ENCODE assay signal across 8 cellular contexts in the genomic region with DNA sequence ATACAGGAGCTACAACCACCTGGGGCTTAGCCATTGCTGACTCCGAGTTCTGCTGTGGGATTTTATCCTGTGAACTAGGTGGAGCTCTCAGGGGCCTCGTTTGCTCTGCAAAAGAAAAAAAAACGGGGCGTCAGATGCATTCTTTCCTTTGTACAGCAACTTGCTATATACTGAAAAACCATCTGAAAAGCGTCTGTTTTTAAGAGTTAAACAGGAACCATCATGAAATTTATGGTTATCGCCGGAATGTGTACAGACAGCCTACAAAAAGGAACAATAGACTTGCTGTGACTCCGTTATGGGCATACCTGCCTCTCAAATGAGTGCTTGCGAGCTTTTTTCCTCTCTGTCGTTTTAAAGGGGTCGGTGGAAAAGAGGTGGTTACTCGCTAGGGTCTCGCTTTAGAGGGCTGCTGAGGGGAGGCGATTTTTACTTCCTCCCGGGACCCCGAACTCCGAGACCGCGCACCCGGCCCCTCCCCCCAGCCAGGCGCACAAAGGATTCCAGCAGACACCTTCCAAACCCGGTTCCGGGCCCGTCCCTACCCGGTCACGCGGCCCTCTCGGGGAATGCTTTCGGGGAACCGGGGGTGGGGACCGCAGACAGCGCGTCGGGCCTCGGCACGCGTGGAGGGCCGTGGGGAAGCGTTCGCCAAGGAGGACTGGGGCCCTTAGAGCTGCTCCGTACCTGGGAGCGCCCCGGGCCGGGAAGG. TPM values are rescaled to one million over a fixed set of nuclear protein-coding genes. Genes with fewer than 3 reads are reported as not detected.
DNase-seq lines count a peak whose midpoint lies in the region; ATAC-seq, FAIRE-seq and TF ChIP-seq lines count a peak whose summit lies in the region.

No MANE protein-coding gene starts in this region.

- H3K27ac ChIP-seq in HL-60 (replicated peaks) (peak overlapping the region; percentile 95), pancreas (peak overlapping the region; percentile 88 to 96 (median 94)), tibial artery (peak overlapping the region; percentile 94 to 97)

- FAIRE-seq in GM19239 (lab: Jason Lieb, UNC) (peak; percentile 78), pancreas (lab: Jason Lieb, UNC) (no peak)

- intact Hi-C loops in Right ventricle myocardium superior (cut with DNase I) = loop anchor here (5.0 kb wide), 1 partner anchor 46 kb away; the partner anchor contains the start of gene NNT
- intact Hi-C loops in pancreas (cut with DNase I) = no loop called here
- intact Hi-C loops in tibial artery (cut with DNase I; ENCODE audit: low total_unique reads) = loop anchor here (2.0 kb wide), 1 partner anchor 47 kb away; the partner anchor contains the start of gene NNT

- 0 to 1% methylated on average over 44 of the region's 44 CpGs for WGBS in pancreas, 2 donors

- H3K4me1 Mint-ChIP-seq in activated naive CD4-positive, alpha-beta T cell treated with anti-CD3 and anti-CD28 coated beads, Interleukin-2, amount 10 ng/mL, durations not matched to agents 7 days and 5 days = peaks cover 11% of the 10 kb centered on the region

- H3K4me3 ChIP-seq in AG09309 (ENCODE audit: control insufficient read depth, low read depth, low read length) (peak overlapping the region; percentile 89), HL-60 (replicated peaks; ENCODE audit: insufficient read depth, low read length) (peak overlapping the region; percentile 82), pancreas (peak overlapping the region; percentile 45 to 85 (median 80)), tibial artery (peak overlapping the region; percentile 69 to 92)

- H3K27me3 ChIP-seq in HL-60 (ENCODE audit: insufficient read depth, poor library complexity, severe bottlenecking) = no peaks in the 10 kb centered on the region
- no peaks in the 10 kb centered on the region for H3K27me3 ChIP-seq in pancreas
- no peaks in the 10 kb centered on the region for H3K27me3 ChIP-seq in tibial artery

- H3K36me3 ChIP-seq in pancreas (no peaks in the 10 kb centered on the region), tibial artery (peaks cover 0 to 16% (median 0%) of the 10 kb centered on the region in 3 donors)

- ATAC-seq in Right ventricle myocardium superior (ENCODE audit: poor library complexity) (peak; percentile 56), pancreas (peak in 3 of 4 donors; percentile 1 to 57 (median 56))

- H3K9me3 ChIP-seq in pancreas (no peaks in the 10 kb centered on the region), tibial artery (no peaks in the 10 kb centered on the region)

- H3K4me1 ChIP-seq in pancreas (peaks cover 14 to 28% (median 22%) of the 10 kb centered on the region in 3 donors), tibial artery (peaks cover 0 to 56% (median 24%) of the 10 kb centered on the region in 4 donors)

- H3K27ac Mint-ChIP-seq in activated naive CD4-positive, alpha-beta T cell treated with anti-CD3 and anti-CD28 coated beads, Interleukin-2, amount 10 ng/mL, durations not matched to agents 7 days and 5 days = peak overlapping the region; percentile 94

- H3K27me3 Mint-ChIP-seq in activated naive CD4-positive, alpha-beta T cell treated with anti-CD3 and anti-CD28 coated beads, Interleukin-2, amount 10 ng/mL, durations not matched to agents 7 days and 5 days = peaks cover 13% of the 10 kb centered on the region

- H3K36me3 Mint-ChIP-seq in activated naive CD4-positive, alpha-beta T cell treated with anti-CD3 and anti-CD28 coated beads, Interleukin-2, amount 10 ng/mL, durations not matched to agents 7 days and 5 days = peaks cover 7% of the 10 kb centered on the region

- TF ChIP-seq CTCF in AG09309 (IDR thresholded peaks at IDR 0.05; ENCODE audit: control insufficient read depth, insufficient read depth, low read depth, low read length, missing control alignments) (no peak), HL-60 (IDR thresholded peaks at IDR 0.05; ENCODE audit: insufficient read depth, low read length) (no peak), pancreas (IDR thresholded peaks at IDR 0.05) (no peak), tibial artery (IDR thresholded peaks at IDR 0.05) (no peak)

- no peaks in the 10 kb centered on the region for H3K9me3 Mint-ChIP-seq in activated naive CD4-positive, alpha-beta T cell treated with anti-CD3 and anti-CD28 coated beads, Interleukin-2, amount 10 ng/mL, durations not matched to agents 7 days and 5 days

- DNase-seq in AG09309 (ENCODE audit: low read depth) = no peak
- peak; percentile 14 for DNase-seq in GM19239 (ENCODE audit: insufficient read length, low spot score)
- DNase-seq in HL-60 (ENCODE audit: low read depth in 1 of 2, low spot score in 1 of 2) = peak; percentile 26 to 39
- peak; percentile 40 for DNase-seq in RKO (ENCODE audit: low spot score)
- peak; percentile 68 for DNase-seq in activated naive CD4-positive, alpha-beta T cell treated with anti-CD3 and anti-CD28 coated beads, Interleukin-2, amount 10 ng/mL, durations not matched to agents 7 days and 5 days
- peak; percentile 75 for DNase-seq in Right ventricle myocardium superior
- peak; percentile 29 to 81 (median 66) for DNase-seq in pancreas
- peak; percentile 42 to 74 for DNase-seq in tibial artery

- CTCF ChIA-PET in activated naive CD4-positive, alpha-beta T cell treated with anti-CD3 and anti-CD28 coated beads, Interleukin-2, amount 10 ng/mL, durations not matched to agents 7 days and 5 days (lab: Charles Lee) = interaction anchor here (0.8 to 1.5 kb wide), 3 partner anchors 72 to 647 kb away, joined by 3 read pairs; partner anchors contain the start of gene TMEM267

- H3K4me3 Mint-ChIP-seq in activated naive CD4-positive, alpha-beta T cell treated with anti-CD3 and anti-CD28 coated beads, Interleukin-2, amount 10 ng/mL, durations not matched to agents 7 days and 5 days = peak overlapping the region; percentile 87

RNA-seq across cellular contexts. Expression of gene PAIP1, which starts 0.8 kb away (rescaled TPM):
- total RNA-seq in Right ventricle myocardium superior (120 TPM), pancreas (10 to 100 TPM; 22.4 to 43.9 (median 30.6) TPM)
- 10 to 100 TPM; 22.9 to 29.9 TPM for polyA plus RNA-seq in pancreas

RNA-seq across cellular contexts. Expression of gene C5orf34, which starts 41.1 kb away (rescaled TPM):
- total RNA-seq in Right ventricle myocardium superior (0.40 TPM), pancreas (under 1 TPM; 0.22 to 0.56 (median 0.41) TPM)
- under 1 TPM; 0.27 to 0.40 TPM for polyA plus RNA-seq in pancreas

RNA-seq across cellular contexts. Expression of gene NNT, which starts 46.9 kb away (rescaled TPM):
- total RNA-seq in Right ventricle myocardium superior (573 TPM), pancreas (10 to 100 TPM; 27.1 to 48.0 (median 36.1) TPM)
- polyA plus RNA-seq in pancreas = 10 to 100 TPM in 1 of 2 donors, 1 to 10 TPM in 1; 6.1 to 13.3 TPM

Comparison
In these comparisons a context has a peak if more than half of its experiments do, and no peak if none do; other contexts are left out.
1. RNA of gene NNT, which starts 46.9 kb away (total RNA-seq): 573 TPM in Right ventricle myocardium superior (single experiment); 27.1 to 48.0 TPM in pancreas; every median in the first group is over 10 times any median in the second.
2. intact Hi-C loops: an anchor here in Right ventricle myocardium superior (5.0 kb wide) and tibial artery (2.0 kb wide); none called in pancreas.
3. Peak in every context shown above with its lines, with median percentiles within 50 percentile points of each other: H3K4me3 ChIP-seq and H3K27ac ChIP-seq.